Comparison of ENCODE assay signal across 9 cellular contexts in genomic region chr2:201432038-201432437, GRCh38. TPM values are rescaled to one million over a fixed set of nuclear protein-coding genes. Genes with fewer than 3 reads are reported as not detected.
A peak's percentile ranks its signal among the peaks of the same experiment; 100 is the strongest.
DNase-seq lines count a peak whose midpoint lies in the region; ATAC-seq, FAIRE-seq and TF ChIP-seq lines count a peak whose summit lies in the region.
"Had no signal": no experiment of that assay in that cellular context is flagged by ENCODE, and none has a peak within 500 bp of the region (broad histone marks: within the 10 kb centered on the region; RNA-seq: fewer than 3 reads in every experiment).

No MANE protein-coding gene starts in this region.

- H3K9me3 ChIP-seq in adrenal gland (replicated peaks in 1 of 3), result no peaks in the 10 kb centered on the region
- H3K9me3 ChIP-seq in transverse colon, result no peaks in the 10 kb centered on the region

- ATAC-seq in activated CD8-positive, alpha-beta memory T cell treated with anti-CD3 and anti-CD28 coated beads, Interleukin-2, amount 10 ng/mL, durations not matched to agents 7 days and 5 days, result peak; percentile 98
- ATAC-seq in GM19455 (IDR thresholded peaks at IDR 0.05; ENCODE audit: unreplicated experiment) (no peak), HG03139 (IDR thresholded peaks at IDR 0.05; ENCODE audit: unreplicated experiment) (no peak)

- H3K9me3 Mint-ChIP-seq in activated CD8-positive, alpha-beta memory T cell treated with anti-CD3 and anti-CD28 coated beads, Interleukin-2, amount 10 ng/mL, durations not matched to agents 7 days and 5 days (ENCODE audit: low read depth), result peaks cover 7% of the 10 kb centered on the region
- H3K9me3 Mint-ChIP-seq in immature natural killer cell, result no peaks in the 10 kb centered on the region

- peaks cover 28% of the 10 kb centered on the region for H3K4me1 Mint-ChIP-seq in activated CD8-positive, alpha-beta memory T cell treated with anti-CD3 and anti-CD28 coated beads, Interleukin-2, amount 10 ng/mL, durations not matched to agents 7 days and 5 days
- H3K4me1 Mint-ChIP-seq in immature natural killer cell, result peaks cover 36 to 51% of the 10 kb centered on the region in 2 donors

- intact Hi-C loops in adrenal gland (cut with DNase I), result no loop called here
- intact Hi-C loops in transverse colon (cut with DNase I; ENCODE audit: low total_unique reads), result no loop called here

- peaks cover 36% of the 10 kb centered on the region for H3K36me3 Mint-ChIP-seq in activated CD8-positive, alpha-beta memory T cell treated with anti-CD3 and anti-CD28 coated beads, Interleukin-2, amount 10 ng/mL, durations not matched to agents 7 days and 5 days
- H3K36me3 Mint-ChIP-seq in immature natural killer cell, result peaks cover 0 to 5% (median 3%) of the 10 kb centered on the region in 3 donors

- H3K4me1 ChIP-seq in adrenal gland (replicated peaks in 1 of 2) (peaks cover 29 to 31% of the 10 kb centered on the region in 2 donors), transverse colon (peaks cover 8 to 29% (median 14%) of the 10 kb centered on the region in 4 donors)

- no peak for TF ChIP-seq EP300 in transverse colon (IDR thresholded peaks at IDR 0.05; ENCODE audit: low read depth)

- no peaks in the 10 kb centered on the region for H3K27me3 ChIP-seq in adrenal gland
- H3K27me3 ChIP-seq in transverse colon, result no peaks in the 10 kb centered on the region

- peak overlapping the region; percentile 88 for H3K27ac Mint-ChIP-seq in activated CD8-positive, alpha-beta memory T cell treated with anti-CD3 and anti-CD28 coated beads, Interleukin-2, amount 10 ng/mL, durations not matched to agents 7 days and 5 days
- peak overlapping the region; percentile 32 to 85 (median 54) for H3K27ac Mint-ChIP-seq in immature natural killer cell

- no peak for DNase-seq in activated CD8-positive, alpha-beta memory T cell treated with anti-CD3 and anti-CD28 coated beads, Interleukin-2, amount 10 ng/mL, durations not matched to agents 7 days and 5 days
- DNase-seq in activated CD8-positive, alpha-beta memory T cell treated with anti-CD3 and anti-CD28 coated beads for 24 hours, result no peak
- DNase-seq in adrenal gland, result no peak
- DNase-seq in immature natural killer cell, result peak in 1 of 3 donors; percentile 16
- no peak for DNase-seq in transverse colon
- DNase-seq in D721Med (ENCODE audit: insufficient read length, low spot score), result no peak

- H3K4me3 Mint-ChIP-seq in activated CD8-positive, alpha-beta memory T cell treated with anti-CD3 and anti-CD28 coated beads, Interleukin-2, amount 10 ng/mL, durations not matched to agents 7 days and 5 days, result no peak overlapping the region
- H3K4me3 Mint-ChIP-seq in immature natural killer cell, result peak overlapping the region; percentile 2 to 39 (median 25)

- no peaks in the 10 kb centered on the region for H3K36me3 ChIP-seq in adrenal gland (replicated peaks in 1 of 2)
- H3K36me3 ChIP-seq in transverse colon, result no peaks in the 10 kb centered on the region

- in situ Hi-C loops in transverse colon (cut with MboI; ENCODE audit: low pct_ligation_motif_present in 1 of 4, low pct_unique_long_range_greater_than_20kb in 1 of 4, low sequenced_read_pairs in 3 of 4), result no loop called here

- TF ChIP-seq CTCF in adrenal gland (IDR thresholded peaks at IDR 0.05) (no peak), transverse colon (IDR thresholded peaks at IDR 0.05) (no peak), D721Med (IDR thresholded peaks at IDR 0.05; ENCODE audit: insufficient read depth, missing control alignments) (no peak)

- H3K27me3 Mint-ChIP-seq in activated CD8-positive, alpha-beta memory T cell treated with anti-CD3 and anti-CD28 coated beads, Interleukin-2, amount 10 ng/mL, durations not matched to agents 7 days and 5 days, result no peaks in the 10 kb centered on the region
- no peaks in the 10 kb centered on the region for H3K27me3 Mint-ChIP-seq in immature natural killer cell (ENCODE audit: low read depth in 3 of 3)

- WGBS in adrenal gland, 4 donors, result 16 to 25% (median 18%) methylated on average over 4 of the region's 4 CpGs
- WGBS in transverse colon (ENCODE audit: low coverage in 1 of 2), 2 donors, result 47 to 51% methylated on average over 4 of the region's 4 CpGs

- H3K4me3 ChIP-seq in adrenal gland (no peak overlapping the region), transverse colon (no peak overlapping the region)

- TF ChIP-seq POLR2A in adrenal gland (IDR thresholded peaks at IDR 0.05) (peak in 1 of 2 donors; percentile 11), transverse colon (IDR thresholded peaks at IDR 0.05) (no peak)

- CTCF ChIA-PET in activated CD8-positive, alpha-beta memory T cell treated with anti-CD3 and anti-CD28 coated beads, Interleukin-2, amount 10 ng/mL, durations not matched to agents 7 days and 5 days (lab: Charles Lee), result interaction anchor here (1.0 to 1.3 kb wide), 2 partner anchors 9 to 19 kb away, joined by 4 read pairs; partner anchors contain the start of genes STRADB and TRAK2

- no peak for FAIRE-seq in D721Med (lab: Jason Lieb, UNC)
- FAIRE-seq: H1 had no signal

- peak overlapping the region in 3 of 5 donors; percentile 25 to 51 (median 48) for H3K27ac ChIP-seq in adrenal gland
- H3K27ac ChIP-seq in transverse colon, result peak overlapping the region; percentile 10 to 63 (median 43)

RNA-seq across cellular contexts. Expression of gene TRAK2, which starts 19.2 kb away (rescaled TPM):
- 10 to 100 TPM; 39.8 to 42.7 TPM for total RNA-seq in activated CD8-positive, alpha-beta memory T cell treated with anti-CD3 and anti-CD28 coated beads, Interleukin-2, amount 10 ng/mL, durations not matched to agents 7 days and 5 days
- total RNA-seq in adrenal gland (10 to 100 TPM; 40.1 to 66.9 (median 49.9) TPM), transverse colon (10 to 100 TPM; 41.5 to 78.9 (median 54.5) TPM)
- polyA plus RNA-seq in adrenal gland (10 to 100 TPM; 17.6 to 36.8 (median 35.6) TPM), immature natural killer cell (10 to 100 TPM; 14.4 to 35.7 (median 18.7) TPM)

RNA-seq across cellular contexts. Expression of gene STRADB, which starts 19.5 kb away (rescaled TPM):
- 10 to 100 TPM; 17.0 to 19.2 TPM for total RNA-seq in activated CD8-positive, alpha-beta memory T cell treated with anti-CD3 and anti-CD28 coated beads, Interleukin-2, amount 10 ng/mL, durations not matched to agents 7 days and 5 days
- 100 to 1,000 TPM in 3 of 8 donors, 10 to 100 TPM in 5; 51.2 to 154 (median 97.6) TPM for total RNA-seq in adrenal gland
- polyA plus RNA-seq in adrenal gland, result 10 to 100 TPM; 65.1 to 94.4 (median 81.4) TPM
- polyA plus RNA-seq in immature natural killer cell, result 10 to 100 TPM; 21.9 to 36.6 (median 32.5) TPM
- total RNA-seq in transverse colon, result 100 to 1,000 TPM in 2 of 4 donors, 10 to 100 TPM in 2; 36.2 to 175 (median 98.5) TPM
